Comparison of ENCODE assay signal across 15 cellular contexts in the genomic region with DNA sequence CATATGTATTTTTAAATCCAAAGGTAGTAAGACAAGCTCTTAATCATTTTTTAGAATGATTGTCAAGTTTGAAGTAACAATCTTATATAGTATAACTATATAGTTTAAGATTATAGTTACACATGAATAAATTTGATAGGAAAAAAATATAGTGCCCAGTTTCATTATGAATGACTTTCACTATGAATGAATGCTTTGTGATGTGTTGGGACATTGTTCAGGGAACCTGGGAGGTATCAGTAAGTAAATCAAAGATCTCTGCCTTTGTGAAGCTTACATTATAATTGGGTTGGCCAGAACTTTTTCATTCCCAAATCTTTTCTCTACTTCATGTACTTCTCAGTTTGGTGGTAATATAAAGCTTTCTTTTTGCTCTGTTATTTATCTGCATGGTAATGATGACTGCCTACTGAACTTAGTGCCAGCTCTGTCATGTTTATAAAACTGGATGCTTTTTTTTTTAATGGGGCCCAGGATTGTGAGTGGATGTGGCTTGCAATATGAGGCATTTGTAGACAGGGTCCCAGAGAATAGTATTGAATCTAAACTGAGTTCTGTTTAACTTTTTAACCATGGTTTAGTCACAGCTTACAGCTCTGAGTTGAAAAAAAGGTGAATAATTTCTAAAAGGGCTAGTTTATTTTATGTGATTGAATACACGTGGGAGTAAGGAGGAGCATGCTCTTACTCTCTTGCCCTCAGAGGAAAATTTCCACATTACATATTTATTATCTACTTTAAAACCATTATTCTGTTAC. TPM values are rescaled to one million over a fixed set of nuclear protein-coding genes. Genes with fewer than 3 reads are reported as not detected.
DNase-seq lines count a peak whose midpoint lies in the region; ATAC-seq and TF ChIP-seq lines count a peak whose summit lies in the region.
"Had no signal": no experiment of that assay in that cellular context is flagged by ENCODE, and none has a peak within 500 bp of the region (broad histone marks: within the 10 kb centered on the region; RNA-seq: fewer than 3 reads in every experiment).

No MANE protein-coding gene starts in this region.

- no peak overlapping the region for H4K91ac ChIP-seq in mesenchymal stem cell (ENCODE audit: low read length)

- peak overlapping the region; percentile 7 for H3K9ac ChIP-seq in mesenchymal stem cell (ENCODE audit: low read length)

- no peaks in the 10 kb centered on the region for H3K4me1 ChIP-seq in mesenchymal stem cell (ENCODE audit: control insufficient read depth, insufficient read depth, low read depth, low read length)

- no peak overlapping the region for H3K23ac ChIP-seq in mesenchymal stem cell (ENCODE audit: low read length in 2 of 2)

- POLR2A ChIA-PET in HEK293T (lab: Yijun Ruan, JAX) = no interaction called here

- no peak overlapping the region for H2BK12ac ChIP-seq in mesenchymal stem cell (ENCODE audit: low read length in 2 of 2)

- no peak overlapping the region for H2BK15ac ChIP-seq in mesenchymal stem cell (ENCODE audit: low read depth, poor library complexity, severe bottlenecking)

- peak overlapping the region; percentile 33 for H3K27ac Mint-ChIP-seq in activated naive CD4-positive, alpha-beta T cell treated with anti-CD3 and anti-CD28 coated beads, Interleukin-2, amount 50 U/mL, for 24 hours
- peak overlapping the region; percentile 74 for H3K27ac Mint-ChIP-seq in activated T-helper 17 cell treated with anti-CD3 and anti-CD28 coated beads, Interleukin-2, amount 50 U/mL, for 72 hours

- H2BK5ac ChIP-seq in mesenchymal stem cell (ENCODE audit: low read depth, low read length, poor library complexity, severe bottlenecking) = no peak overlapping the region

- no peak overlapping the region for H2BK120ac ChIP-seq in mesenchymal stem cell (ENCODE audit: low read depth, low read length)

- no peak overlapping the region for H4K8ac ChIP-seq in mesenchymal stem cell (ENCODE audit: low read length)

- DNase-seq in activated naive CD4-positive, alpha-beta T cell treated with anti-CD3 and anti-CD28 coated beads, Interleukin-2, amount 50 U/mL, for 16 hours = no peak
- no peak for DNase-seq in mesenchymal stem cell
- no peak for DNase-seq in HEK293T (ENCODE audit: extremely low spot score)
- DNase-seq in effector CD8-positive, alpha-beta T cell (lab: John Stamatoyannopoulos, UW) = no peak
- DNase-seq in NCI-H2196 (lab: John Stamatoyannopoulos, UW; ENCODE audit: unreplicated experiment) = no peak
- DNase-seq: hypothalamus; left colon; NCI-H1694; NCI-H510A; stimulated activated CD4-positive, alpha-beta T cell treated with anti-CD3 and anti-CD28 coated beads, Interleukin-4, amount 100 ng/mL, for 24 hours had no signal

- H3K18ac ChIP-seq in mesenchymal stem cell (ENCODE audit: low read depth in 1 of 2, low read length in 2 of 2) = no peak overlapping the region

- whole genome bisulfite sequencing in mesenchymal stem cell = no CpG with 5 or more reads among the region's 1 CpG

- no peak overlapping the region for H3K4me2 ChIP-seq in mesenchymal stem cell (ENCODE audit: low read length, poor library complexity, severe bottlenecking)

- H3K9me3 Mint-ChIP-seq in activated naive CD4-positive, alpha-beta T cell treated with anti-CD3 and anti-CD28 coated beads, Interleukin-2, amount 50 U/mL, for 24 hours = no peaks in the 10 kb centered on the region
- no peaks in the 10 kb centered on the region for H3K9me3 Mint-ChIP-seq in activated T-helper 17 cell treated with anti-CD3 and anti-CD28 coated beads, Interleukin-2, amount 50 U/mL, for 72 hours
- H3K9me3 Mint-ChIP-seq: brain had no signal

- no peak overlapping the region for H3K4me3 ChIP-seq in mesenchymal stem cell (ENCODE audit: insufficient read depth in 1 of 2, low read depth in 1 of 2, low read length in 2 of 2)

- H2AK5ac ChIP-seq in mesenchymal stem cell (ENCODE audit: low read length, severe bottlenecking) = no peak overlapping the region

- H3K4me3 Mint-ChIP-seq in activated naive CD4-positive, alpha-beta T cell treated with anti-CD3 and anti-CD28 coated beads, Interleukin-2, amount 50 U/mL, for 24 hours = no peak overlapping the region
- peak overlapping the region; percentile 45 for H3K4me3 Mint-ChIP-seq in activated T-helper 17 cell treated with anti-CD3 and anti-CD28 coated beads, Interleukin-2, amount 50 U/mL, for 72 hours
- H3K4me3 Mint-ChIP-seq: brain had no signal

- CTCF ChIA-PET in HEK293T (lab: Yijun Ruan, JAX) = no interaction called here

- H2AFZ ChIP-seq in mesenchymal stem cell (ENCODE audit: low read depth, low read length) = no peak overlapping the region

- H3K4me1 Mint-ChIP-seq in activated naive CD4-positive, alpha-beta T cell treated with anti-CD3 and anti-CD28 coated beads, Interleukin-2, amount 50 U/mL, for 24 hours = peaks cover 34% of the 10 kb centered on the region
- peaks cover 18% of the 10 kb centered on the region for H3K4me1 Mint-ChIP-seq in activated T-helper 17 cell treated with anti-CD3 and anti-CD28 coated beads, Interleukin-2, amount 50 U/mL, for 72 hours
- H3K4me1 Mint-ChIP-seq: brain had no signal

- peaks cover 3 to 91% of the 10 kb centered on the region in 2 experiments for H3K36me3 ChIP-seq in mesenchymal stem cell (ENCODE audit: control insufficient read depth in 1 of 2, insufficient read depth in 2 of 2, low read depth in 1 of 2, low read length in 2 of 2)

- H3K4ac ChIP-seq in mesenchymal stem cell (ENCODE audit: low read depth in 1 of 2, low read length in 2 of 2) = no peak overlapping the region

- no peaks in the 10 kb centered on the region for H3K27me3 ChIP-seq in mesenchymal stem cell (ENCODE audit: control insufficient read depth in 1 of 2, insufficient read depth in 1 of 2, low read length in 2 of 2)

- no peaks in the 10 kb centered on the region for H3K79me1 ChIP-seq in mesenchymal stem cell (replicated peaks; ENCODE audit: low read length, poor library complexity, severe bottlenecking)

- H3K27ac ChIP-seq in mesenchymal stem cell (ENCODE audit: low read length, poor library complexity, severe bottlenecking) = peak overlapping the region; percentile 47
- H3K27ac ChIP-seq: VCaP had no signal

- no peaks in the 10 kb centered on the region for H3K27me3 Mint-ChIP-seq in activated naive CD4-positive, alpha-beta T cell treated with anti-CD3 and anti-CD28 coated beads, Interleukin-2, amount 50 U/mL, for 24 hours
- no peaks in the 10 kb centered on the region for H3K27me3 Mint-ChIP-seq in activated T-helper 17 cell treated with anti-CD3 and anti-CD28 coated beads, Interleukin-2, amount 50 U/mL, for 72 hours
- H3K27me3 Mint-ChIP-seq: brain had no signal

- H3K36me3 Mint-ChIP-seq in activated naive CD4-positive, alpha-beta T cell treated with anti-CD3 and anti-CD28 coated beads, Interleukin-2, amount 50 U/mL, for 24 hours = peaks cover 24% of the 10 kb centered on the region
- H3K36me3 Mint-ChIP-seq in activated T-helper 17 cell treated with anti-CD3 and anti-CD28 coated beads, Interleukin-2, amount 50 U/mL, for 72 hours (ENCODE audit: low read depth) = peaks cover 94% of the 10 kb centered on the region

- ATAC-seq in activated T-helper 17 cell treated with anti-CD3 and anti-CD28 coated beads, Interleukin-2, amount 50 U/mL, for 72 hours (replicated peaks) = peak; percentile 85
- ATAC-seq in GM19463 (IDR thresholded peaks at IDR 0.05; ENCODE audit: unreplicated experiment) = no peak
- ATAC-seq: left colon had no signal

- no peaks in the 10 kb centered on the region for H3K9me3 ChIP-seq in mesenchymal stem cell (ENCODE audit: control insufficient read depth, low read length)

- no peak overlapping the region for H3K14ac ChIP-seq in mesenchymal stem cell (ENCODE audit: low read length in 2 of 2)

TF ChIP-seq in HEK293T, 16 proteins besides CTCF, POLR2A, EP300 and RAD21:
- TF ChIP-seq TARDBP (IDR thresholded peaks at IDR 0.05) (no peak), ARNT (IDR thresholded peaks at IDR 0.05) (no peak), SUZ12 (IDR thresholded peaks at IDR 0.05) (no peak), L3MBTL2 (conservative IDR thresholded peaks at IDR 0.05) (no peak), LEF1 (IDR thresholded peaks at IDR 0.05; ENCODE audit: borderline replicate concordance) (no peak), FOXM1 (IDR thresholded peaks at IDR 0.05; ENCODE audit: borderline replicate concordance) (no peak), SP1 (IDR thresholded peaks at IDR 0.05) (no peak), ZNF384 (IDR thresholded peaks at IDR 0.05) (no peak), BHLHE40 (IDR thresholded peaks at IDR 0.05; ENCODE audit: borderline replicate concordance) (no peak), CTBP1 (IDR thresholded peaks at IDR 0.05; ENCODE audit: borderline replicate concordance) (no peak)
TF ChIP-seq in HEK293T: peak in this region for 0.

RNA-seq across cellular contexts. Expression of gene GLS, which starts 23.3 kb away (rescaled TPM):
- 100 to 1,000 TPM; 280 to 311 TPM for total RNA-seq in activated T-helper 17 cell treated with anti-CD3 and anti-CD28 coated beads, Interleukin-2, amount 50 U/mL, for 72 hours
- polyA plus RNA-seq in mesenchymal stem cell (2013, experiment 1 of 2) = 33.6 TPM
- polyA plus RNA-seq in mesenchymal stem cell (2013, experiment 2 of 2) = 34.7 TPM
